ENCODE assay signal across 22 cellular contexts in the genomic region with DNA sequence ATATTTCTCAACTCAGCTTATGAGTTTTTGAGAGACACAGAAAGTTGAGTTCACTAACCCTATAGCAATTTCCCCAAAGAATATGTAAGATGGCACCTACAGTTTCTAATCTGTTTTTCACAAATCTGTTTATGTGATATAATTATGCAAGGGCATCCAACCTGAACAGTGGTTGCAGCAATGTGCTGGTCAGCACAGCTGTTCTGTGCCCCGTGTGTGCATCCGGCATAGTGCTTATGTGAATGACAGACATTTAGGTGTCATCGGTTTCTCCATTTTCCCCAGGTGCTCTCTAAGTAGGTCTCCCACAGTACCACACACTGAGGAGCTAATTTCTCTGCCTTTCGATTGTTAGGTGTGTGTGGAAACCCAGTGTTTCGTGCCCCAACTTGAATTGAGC. TPM values are rescaled to one million over a fixed set of nuclear protein-coding genes. Genes with fewer than 3 reads are reported as not detected.
DNase-seq lines count a peak whose midpoint lies in the region; ATAC-seq, FAIRE-seq and TF ChIP-seq lines count a peak whose summit lies in the region.
"Had no signal": no experiment of that assay in that cellular context is flagged by ENCODE, and none has a peak within 500 bp of the region (broad histone marks: within the 10 kb centered on the region; RNA-seq: fewer than 3 reads in every experiment).

No MANE protein-coding gene starts in this region.

- no TSS peak for BruUV-seq in PC-3 (replicated peaks; lab: Mats Ljungman, UMichigan)

- H3F3A ChIP-seq in OCI-LY1 (ENCODE audit: insufficient read depth, low read length) (no peaks in the 10 kb centered on the region), PC-3 (ENCODE audit: low read length, unreplicated experiment) (no peaks in the 10 kb centered on the region)

- CTCF ChIA-PET in PC-3 (lab: Charles Lee): no interaction called here

- ATAC-seq in HG02759 (IDR thresholded peaks at IDR 0.05; ENCODE audit: unreplicated experiment): peak; percentile 58
- ATAC-seq in GM21528 (IDR thresholded peaks at IDR 0.05; ENCODE audit: low FRiP score, unreplicated experiment): no peak
- ATAC-seq in HG02678 (IDR thresholded peaks at IDR 0.05; ENCODE audit: unreplicated experiment): no peak
- ATAC-seq in PC-3: no peak
- ATAC-seq: activated CD4-positive, CD25-positive, alpha-beta regulatory T cell treated with anti-CD3 and anti-CD28 coated beads, Interleukin-2, amount 50 U/mL, for 24 hours; gastrocnemius medialis; right lobe of liver; SK-N-SH treated with all-trans-retinoic acid at 6 μM for 48 hours had no signal

- intact Hi-C loops in PC-3 (cut with micrococcal nuclease): no loop called here

- H2AFZ ChIP-seq in OCI-LY1 (ENCODE audit: low read length): no peak overlapping the region
- no peak overlapping the region for H2AFZ ChIP-seq in keratinocyte (ENCODE audit: control insufficient read depth, low read length)
- H2AFZ ChIP-seq in PC-3 (ENCODE audit: low read length): no peak overlapping the region

- no peaks in the 10 kb centered on the region for H3K79me2 ChIP-seq in OCI-LY1 (ENCODE audit: insufficient read depth, low read length)
- H3K79me2 ChIP-seq in keratinocyte (ENCODE audit: control insufficient read depth, insufficient read depth, low read length): no peaks in the 10 kb centered on the region
- no peaks in the 10 kb centered on the region for H3K79me2 ChIP-seq in PC-3 (ENCODE audit: low read length)

- H3K9ac ChIP-seq in BLaER1 treated with 17β-estradiol and CSF1 and Interleukin-3, amounts not matched to agents 10 nM and 100 nM: no peak overlapping the region
- H3K9ac ChIP-seq in OCI-LY1 (ENCODE audit: low read length): peak overlapping the region; percentile 69
- H3K9ac ChIP-seq in keratinocyte (ENCODE audit: control insufficient read depth, extremely low read depth, insufficient read depth, low read length): no peak overlapping the region
- H3K9ac ChIP-seq in PC-3 (ENCODE audit: low read length): no peak overlapping the region

- no peaks in the 10 kb centered on the region for H3K9me3 ChIP-seq in BLaER1 treated with 17β-estradiol and CSF1 and Interleukin-3, amounts not matched to agents 10 nM and 100 nM (replicated peaks in 1 of 11)
- H3K9me3 ChIP-seq in OCI-LY1 (ENCODE audit: low read length) (no peaks in the 10 kb centered on the region), keratinocyte (ENCODE audit: control insufficient read depth, low read depth, low read length) (no peaks in the 10 kb centered on the region), PC-3 (ENCODE audit: low read length) (no peaks in the 10 kb centered on the region)
- H3K9me3 ChIP-seq: ascending aorta, gastrocnemius medialis, right lobe of liver, uterus had no signal

- no peaks in the 10 kb centered on the region for H3K27me3 ChIP-seq in BLaER1 treated with 17β-estradiol and CSF1 and Interleukin-3, amounts not matched to agents 10 nM and 100 nM
- H3K27me3 ChIP-seq in OCI-LY1 (ENCODE audit: insufficient read depth, low read length) (no peaks in the 10 kb centered on the region), keratinocyte (ENCODE audit: control insufficient read depth, extremely low read depth, insufficient read depth, low read length) (peaks cover 9% of the 10 kb centered on the region), PC-3 (ENCODE audit: low read length) (no peaks in the 10 kb centered on the region)
- H3K27me3 ChIP-seq: ascending aorta, gastrocnemius medialis, right lobe of liver, uterus had no signal

- H3K4me3 ChIP-seq in BLaER1 treated with 17β-estradiol and CSF1 and Interleukin-3, amounts not matched to agents 10 nM and 100 nM: no peak overlapping the region
- peak overlapping the region; percentile 54 for H3K4me3 ChIP-seq in OCI-LY1 (ENCODE audit: low read depth, low read length, poor library complexity, severe bottlenecking)
- H3K4me3 ChIP-seq in keratinocyte (ENCODE audit: control insufficient read depth in 2 of 3, extremely low read depth in 1 of 3, insufficient read depth in 2 of 3, low read depth in 1 of 3, low read length in 3 of 3): no peak overlapping the region
- H3K4me3 ChIP-seq in PC-3 (ENCODE audit: low read length): no peak overlapping the region
- H3K4me3 ChIP-seq: ascending aorta, gastrocnemius medialis, lung, right lobe of liver, uterus had no signal

- POLR2A ChIA-PET in PC-3 (lab: Charles Lee; ENCODE audit: unreplicated experiment): interaction anchor here (0.6 kb wide), 1 partner anchor 16 kb away, joined by 4 read pairs; no protein-coding TSS in a partner anchor

- TF ChIP-seq CTCF in OCI-LY1 (IDR thresholded peaks at IDR 0.05; ENCODE audit: low read length) (no peak), keratinocyte (optimal IDR thresholded peaks at IDR 0.05 in 1 of 3, IDR thresholded peaks at IDR 0.05 in 1 of 3, conservative IDR thresholded peaks at IDR 0.05 in 1 of 3; ENCODE audit: extremely low read depth in 1 of 3, insufficient read depth in 2 of 3, low read length in 3 of 3) (no peak), PC-3 (conservative IDR thresholded peaks at IDR 0.05; ENCODE audit: low read depth, low read length) (no peak)

- H3K4me1 ChIP-seq in BLaER1 treated with 17β-estradiol and CSF1 and Interleukin-3, amounts not matched to agents 10 nM and 100 nM: peaks cover 8 to 33% (median 29%) of the 10 kb centered on the region in 10 experiments
- H3K4me1 ChIP-seq in OCI-LY1 (ENCODE audit: insufficient read depth, low read length, severe bottlenecking) (peaks cover 92% of the 10 kb centered on the region), keratinocyte (ENCODE audit: control insufficient read depth, extremely low read depth, insufficient read depth, low read length) (no peaks in the 10 kb centered on the region), PC-3 (ENCODE audit: insufficient read depth, low read length) (no peaks in the 10 kb centered on the region)
- H3K4me1 ChIP-seq: ascending aorta, gastrocnemius medialis, right lobe of liver, uterus had no signal

- H4K20me1 ChIP-seq in BLaER1 treated with 17β-estradiol and CSF1 and Interleukin-3, amounts not matched to agents 10 nM and 100 nM: no peaks in the 10 kb centered on the region
- H4K20me1 ChIP-seq in OCI-LY1 (ENCODE audit: insufficient read depth, low read length) (no peaks in the 10 kb centered on the region), keratinocyte (ENCODE audit: control insufficient read depth, extremely low read depth, insufficient read depth, low read length) (no peaks in the 10 kb centered on the region), PC-3 (ENCODE audit: low read length) (no peaks in the 10 kb centered on the region)

- dilution Hi-C loops in keratinocyte (cut with MboI; ENCODE audit: extremely low pct_ligation_motif_present, low sequenced_read_pairs): no loop called here

- peak overlapping the region in 9 of 11 experiments; percentile 24 to 63 (median 55); a peak in 15 of 22 replicates for H3K4me2 ChIP-seq in BLaER1 treated with 17β-estradiol and CSF1 and Interleukin-3, amounts not matched to agents 10 nM and 100 nM
- H3K4me2 ChIP-seq in OCI-LY1 (ENCODE audit: low read length) (peak overlapping the region; percentile 64), keratinocyte (ENCODE audit: control insufficient read depth, extremely low read depth, insufficient read depth, low read depth, low read length) (no peak overlapping the region), PC-3 (ENCODE audit: low read length) (no peak overlapping the region)

- FAIRE-seq in keratinocyte (lab: Jason Lieb, UNC): peak; percentile 26
- FAIRE-seq: H54, kidney had no signal

- H3K9me1 ChIP-seq in keratinocyte (ENCODE audit: control insufficient read depth, extremely low read depth, insufficient read depth, low read length): no peaks in the 10 kb centered on the region

- no peaks in the 10 kb centered on the region for H3K36me3 ChIP-seq in BLaER1 treated with 17β-estradiol and CSF1 and Interleukin-3, amounts not matched to agents 10 nM and 100 nM
- H3K36me3 ChIP-seq in OCI-LY1 (ENCODE audit: insufficient read depth, low read length) (no peaks in the 10 kb centered on the region), keratinocyte (ENCODE audit: control insufficient read depth in 2 of 2, extremely low read depth in 1 of 2, insufficient read depth in 2 of 2, low read length in 2 of 2) (no peaks in the 10 kb centered on the region), PC-3 (ENCODE audit: low read depth, low read length) (no peaks in the 10 kb centered on the region)
- H3K36me3 ChIP-seq: ascending aorta, gastrocnemius medialis, right lobe of liver, uterus had no signal

- H3K9me2 ChIP-seq in OCI-LY1 (ENCODE audit: low read depth, low read length) (no peaks in the 10 kb centered on the region), PC-3 (replicated peaks; ENCODE audit: low read length) (no peaks in the 10 kb centered on the region)

- DNase-seq in keratinocyte (ENCODE audit: low read depth, low spot score) (no peak), NCI-H1092 treated with DMSO at 0.1 percent for 48 hours (lab: John Stamatoyannopoulos, UW) (no peak), PC-3 (no peak)
- DNase-seq: EL; gastrocnemius medialis; kidney; MM.1S; NCI-H1930; NCI-H446 treated with DMSO at 0.1 percent for 48 hours; right lobe of liver; stimulated activated CD4-positive, alpha-beta T cell treated with anti-CD3 and anti-CD28 coated beads, Interleukin-15, amount 100 ng/mL, for 24 hours; uterus had no signal

- H3K27ac ChIP-seq in BLaER1 treated with 17β-estradiol and CSF1 and Interleukin-3, amounts not matched to agents 10 nM and 100 nM: peak overlapping the region in 7 of 11 experiments; percentile 8 to 53 (median 40); a peak in 10 of 22 replicates
- peak overlapping the region; percentile 98 for H3K27ac ChIP-seq in OCI-LY1 (ENCODE audit: low read depth, low read length, poor library complexity, severe bottlenecking)
- no peak overlapping the region for H3K27ac ChIP-seq in keratinocyte (ENCODE audit: control insufficient read depth, insufficient read depth, low read length)
- no peak overlapping the region for H3K27ac ChIP-seq in PC-3 (ENCODE audit: low read length)
- H3K27ac ChIP-seq: ascending aorta, gastrocnemius medialis, right lobe of liver, uterus had no signal

RNA-seq across cellular contexts. Expression of a gene that starts 7.7 kb away (rescaled TPM):
- polyA plus RNA-seq in keratinocyte: 0.50 to 0.76 TPM (median 0.62 TPM) in 3 replicates
- 0.39 TPM for polyA plus RNA-seq in keratinocyte (2011; ENCODE audit: low read depth)
- polyA plus RNA-seq in keratinocyte (2011; cell fraction: cytosol; rRNA removed): 0.45 and 0.48 TPM in 2 replicates
- 1.4 and 1.6 TPM in 2 replicates for polyA plus RNA-seq in keratinocyte (2011; cell fraction: nucleus; rRNA removed)
- polyA plus RNA-seq in keratinocyte (2012; ENCODE audit: low replicate concordance): 0.58 and 0.76 TPM in 2 replicates
- 1.2 to 4.0 TPM (median 1.3 TPM) in 3 replicates for polyA minus RNA-seq in keratinocyte
- 0.38 TPM for polyA minus RNA-seq in keratinocyte (2011; cell fraction: cytosol; rRNA and poly(A)+ RNA removed)
- 2.3 and 3.2 TPM in 2 replicates for polyA minus RNA-seq in keratinocyte (2011; cell fraction: nucleus; rRNA and poly(A)+ RNA removed)
- 4.8 and 7.0 TPM in 2 replicates for total RNA-seq in PC-3 (2014; rRNA removed)

Comparison
In these comparisons a context has a peak if more than half of its experiments do, and no peak if none do; other contexts are left out.
1. H3K27ac ChIP-seq: peak in BLaER1 treated with 17β-estradiol and CSF1 and Interleukin-3, amounts not matched to agents 10 nM and 100 nM (7 of 11) and OCI-LY1 (single experiment); none in keratinocyte (single experiment) and PC-3 (single experiment).
2. H3K4me2 ChIP-seq: peak in BLaER1 treated with 17β-estradiol and CSF1 and Interleukin-3, amounts not matched to agents 10 nM and 100 nM (9 of 11) and OCI-LY1 (single experiment); none in keratinocyte (single experiment) and PC-3 (single experiment).